7 cellular contexts compared by ENCODE assay signal in genomic region chr5:90529234-90529938, GRCh38. TPM values are rescaled to one million over a fixed set of nuclear protein-coding genes. Genes with fewer than 3 reads are reported as not detected.
A peak's percentile ranks its signal among the peaks of the same experiment; 100 is the strongest.
DNase-seq lines count a peak whose midpoint lies in the region; ATAC-seq, FAIRE-seq and TF ChIP-seq lines count a peak whose summit lies in the region.

TSS of gene LYSMD3 (minus strand) at chr5:90529584. CDS start at chr5:90525289, 4,295 bp downstream.

- no peaks in the 10 kb centered on the region for H3K9me3 Mint-ChIP-seq in T-helper 2 cell treated with Interferon-gamma antibody and Interleukin-4, amounts not matched to agents 5 μg/mL and 100 μg/mL, for 36 hours
- H3K9me3 Mint-ChIP-seq in astrocyte (ENCODE audit: unreplicated experiment) = no peaks in the 10 kb centered on the region

- H3K27me3 Mint-ChIP-seq in T-helper 2 cell treated with Interferon-gamma antibody and Interleukin-4, amounts not matched to agents 5 μg/mL and 100 μg/mL, for 36 hours (ENCODE audit: low read depth) = peaks cover 25% of the 10 kb centered on the region
- no peaks in the 10 kb centered on the region for H3K27me3 Mint-ChIP-seq in astrocyte (ENCODE audit: low read depth, unreplicated experiment)

- peak within 1 kb of the TSS; percentile 99 for H3K27ac Mint-ChIP-seq in T-helper 2 cell treated with Interferon-gamma antibody and Interleukin-4, amounts not matched to agents 5 μg/mL and 100 μg/mL, for 36 hours
- H3K27ac Mint-ChIP-seq in astrocyte (ENCODE audit: unreplicated experiment) = peak within 1 kb of the TSS; percentile 97

- H3K4me2 ChIP-seq in astrocyte (ENCODE audit: low read length) = peak within 1 kb of the TSS; percentile 97

- DNase-seq in NCI-H187 (lab: John Stamatoyannopoulos, UW) = peak; percentile 79 to 95
- DNase-seq in T-helper 2 cell treated with Interferon-gamma antibody and Interleukin-4, amounts not matched to agents 5 μg/mL and 100 μg/mL, for 36 hours (ENCODE audit: low spot score) = peak; percentile 90
- peak; percentile 90 for DNase-seq in astrocyte (ENCODE audit: low read depth)
- DNase-seq in hepatic stellate cell (ENCODE audit: low spot score) = peak; percentile 94
- DNase-seq in renal cortical epithelial cell (ENCODE audit: low read depth) = peak; percentile 87

- H3K36me3 ChIP-seq in astrocyte (ENCODE audit: insufficient read depth, low read length) = peaks cover 3% of the 10 kb centered on the region

- H3K4me1 ChIP-seq in astrocyte (ENCODE audit: insufficient read depth, low read length) = peaks cover 12% of the 10 kb centered on the region

- FAIRE-seq in astrocyte (lab: Jason Lieb, UNC) = no peak

- peak within 1 kb of the TSS; percentile 93 for H3K27ac ChIP-seq in astrocyte (ENCODE audit: low read depth, low read length)

- H3K4me3 ChIP-seq in astrocyte (ENCODE audit: insufficient read depth, low read depth, low read length) = peak within 1 kb of the TSS; percentile 97

- H3K79me2 ChIP-seq in astrocyte (ENCODE audit: insufficient read depth, low read length) = peaks cover 43% of the 10 kb centered on the region

- H2AFZ ChIP-seq in astrocyte (ENCODE audit: low read depth, low read length) = peak within 1 kb of the TSS; percentile 99

- H3K9me3 ChIP-seq in astrocyte (ENCODE audit: insufficient read depth, low read depth, low read length) = no peaks in the 10 kb centered on the region

- H3K9ac ChIP-seq in astrocyte (ENCODE audit: low read length) = peak within 1 kb of the TSS; percentile 99

- ATAC-seq in GM18499 (IDR thresholded peaks at IDR 0.05; ENCODE audit: insufficient read depth, unreplicated experiment) = peak; percentile 82
- peak; percentile 84 for ATAC-seq in HG02938 (IDR thresholded peaks at IDR 0.05; ENCODE audit: unreplicated experiment)

- TF ChIP-seq CTCF in astrocyte (IDR thresholded peaks at IDR 0.05; ENCODE audit: insufficient read depth, low read depth, low read length) = no peak

- H3K4me1 Mint-ChIP-seq in T-helper 2 cell treated with Interferon-gamma antibody and Interleukin-4, amounts not matched to agents 5 μg/mL and 100 μg/mL, for 36 hours (ENCODE audit: low read depth) = peaks cover 21% of the 10 kb centered on the region
- H3K4me1 Mint-ChIP-seq in astrocyte (ENCODE audit: low read depth, unreplicated experiment) = peaks cover 9% of the 10 kb centered on the region

- H3K36me3 Mint-ChIP-seq in T-helper 2 cell treated with Interferon-gamma antibody and Interleukin-4, amounts not matched to agents 5 μg/mL and 100 μg/mL, for 36 hours (ENCODE audit: low read depth) = peaks cover 11% of the 10 kb centered on the region
- peaks cover 6% of the 10 kb centered on the region for H3K36me3 Mint-ChIP-seq in astrocyte (ENCODE audit: low read depth, unreplicated experiment)

- H4K20me1 ChIP-seq in astrocyte (ENCODE audit: insufficient read depth, low read length) = peaks cover 11% of the 10 kb centered on the region

- peak within 1 kb of the TSS; percentile 100 for H3K4me3 Mint-ChIP-seq in T-helper 2 cell treated with Interferon-gamma antibody and Interleukin-4, amounts not matched to agents 5 μg/mL and 100 μg/mL, for 36 hours
- peak within 1 kb of the TSS; percentile 98 for H3K4me3 Mint-ChIP-seq in astrocyte (ENCODE audit: unreplicated experiment)

- peaks cover 2% of the 10 kb centered on the region for H3K27me3 ChIP-seq in astrocyte (ENCODE audit: insufficient read depth, low read length)

RNA-seq across cellular contexts. Expression of gene LYSMD3, which starts in this region (rescaled TPM):
- total RNA-seq in astrocyte (25.4 and 26.9 TPM in 2 replicates), renal cortical epithelial cell (24.5 and 28.3 TPM in 2 replicates)

Comparison
In these comparisons a context has a peak if more than half of its experiments do, and no peak if none do; other contexts are left out.
1. Peak in every context shown above with its lines: DNase-seq, ATAC-seq, H3K4me3 ChIP-seq and H3K27ac ChIP-seq.